Comparison of ENCODE assay signal across 11 cellular contexts in the genomic region with DNA sequence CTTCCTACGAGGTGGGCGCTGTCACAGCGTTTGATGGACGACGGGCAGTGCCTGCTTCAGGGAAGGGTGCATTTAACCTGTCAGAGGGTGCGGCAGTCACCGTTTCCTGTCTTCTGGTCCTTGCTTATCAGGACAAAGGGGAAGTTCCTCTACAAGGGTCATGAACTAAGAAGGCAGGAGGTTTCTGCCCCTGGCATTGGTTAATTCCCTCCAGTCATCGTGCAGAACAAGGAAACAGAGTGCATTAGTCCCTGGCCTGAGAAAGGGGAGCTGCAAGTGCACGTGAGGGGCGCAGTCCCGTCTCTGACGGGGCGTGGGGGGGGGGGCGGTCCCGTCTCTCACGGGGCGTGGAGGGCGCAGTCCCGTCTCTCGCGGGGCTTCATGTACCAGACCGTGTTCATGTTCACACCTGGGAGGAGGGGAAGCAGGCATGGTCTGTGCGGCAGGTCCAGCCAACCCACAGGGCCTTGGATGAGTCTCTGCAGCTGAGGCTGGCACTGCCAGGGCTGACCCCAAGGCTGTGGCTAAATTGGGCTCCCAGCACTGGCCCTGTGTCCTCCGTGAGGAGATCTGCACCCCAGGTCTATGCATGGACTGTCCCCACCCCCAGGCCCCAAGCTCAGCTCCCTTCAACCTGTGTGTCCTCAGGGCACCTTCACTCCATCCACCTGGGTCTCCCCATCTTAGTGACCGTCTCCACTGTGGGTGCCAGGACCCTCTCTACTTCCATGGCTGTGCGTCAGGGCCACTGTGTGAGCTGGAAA.
A peak's percentile ranks its signal among the peaks of the same experiment; 100 is the strongest.
DNase-seq lines count a peak whose midpoint lies in the region; TF ChIP-seq lines count a peak whose summit lies in the region.
"Had no signal": no experiment of that assay in that cellular context is flagged by ENCODE, and none has a peak within 500 bp of the region (broad histone marks: within the 10 kb centered on the region; RNA-seq: fewer than 3 reads in every experiment).

No MANE protein-coding gene starts in this region.

- no peaks in the 10 kb centered on the region for H3K36me3 Mint-ChIP-seq in activated CD4-positive, alpha-beta T cell treated with anti-CD3 and anti-CD28 coated beads, Interleukin-2, amount 10 ng/mL, durations not matched to agents 24 days and 14 days (ENCODE audit: low read depth)
- H3K36me3 Mint-ChIP-seq in brain = no peaks in the 10 kb centered on the region

- H3K27ac ChIP-seq in OCI-LY7 (ENCODE audit: low read depth, low read length, poor library complexity, severe bottlenecking) (no peak overlapping the region), spleen (peak overlapping the region; percentile 9 to 84 (median 73))
- H3K27ac ChIP-seq: A549, SJSA1, suprapubic skin had no signal

- H3K36me3 ChIP-seq in OCI-LY7 (ENCODE audit: insufficient read depth, low read length) (no peaks in the 10 kb centered on the region), spleen (peaks cover 0 to 6% (median 0%) of the 10 kb centered on the region in 6 donors)
- H3K36me3 ChIP-seq: SJSA1, suprapubic skin had no signal

- 31 to 61% (median 36%) methylated on average over 4 to 26 of the region's 26 CpGs for WGBS in spleen, 5 donors

- BruUV-seq in OCI-LY7 (replicated peaks; lab: Mats Ljungman, UMichigan) = no TSS peak

- no peak overlapping the region for H3K27ac Mint-ChIP-seq in activated CD4-positive, alpha-beta T cell treated with anti-CD3 and anti-CD28 coated beads, Interleukin-2, amount 10 ng/mL, durations not matched to agents 24 days and 14 days
- H3K27ac Mint-ChIP-seq in brain = peak overlapping the region in 3 of 5 experiments; percentile 36 to 91 (median 43)

- H3K9me2 ChIP-seq in OCI-LY7 (ENCODE audit: insufficient read depth, low read length) = no peaks in the 10 kb centered on the region

- H3K4me2 ChIP-seq in OCI-LY7 (ENCODE audit: low read length) = no peak overlapping the region
- H3K4me2 ChIP-seq: A549 had no signal

- no peak overlapping the region for H3K4me3 Mint-ChIP-seq in activated CD4-positive, alpha-beta T cell treated with anti-CD3 and anti-CD28 coated beads, Interleukin-2, amount 10 ng/mL, durations not matched to agents 24 days and 14 days
- no peak overlapping the region for H3K4me3 Mint-ChIP-seq in brain

- H3K9me3 Mint-ChIP-seq in activated CD4-positive, alpha-beta T cell treated with anti-CD3 and anti-CD28 coated beads, Interleukin-2, amount 10 ng/mL, durations not matched to agents 24 days and 14 days = no peaks in the 10 kb centered on the region
- H3K9me3 Mint-ChIP-seq in brain = no peaks in the 10 kb centered on the region

- H2AFZ ChIP-seq in OCI-LY7 (ENCODE audit: low read length) = no peak overlapping the region

- POLR2A ChIA-PET in OCI-LY7 (lab: Charles Lee) = no interaction called here

- TF ChIP-seq POLR2A in spleen (IDR thresholded peaks at IDR 0.05) = no peak

- H3K4me1 Mint-ChIP-seq in activated CD4-positive, alpha-beta T cell treated with anti-CD3 and anti-CD28 coated beads, Interleukin-2, amount 10 ng/mL, durations not matched to agents 24 days and 14 days = peaks cover 14% of the 10 kb centered on the region
- H3K4me1 Mint-ChIP-seq in brain = peaks cover 80% of the 10 kb centered on the region

- CTCF ChIA-PET in OCI-LY7 (lab: Charles Lee; ENCODE audit: unreplicated experiment) = interaction anchor here (0.6 kb wide), 1 partner anchor 9 kb away, joined by 13 read pairs; no protein-coding TSS in a partner anchor

- H4K20me1 ChIP-seq in OCI-LY7 (ENCODE audit: insufficient read depth, low read length) = no peaks in the 10 kb centered on the region

- intact Hi-C loops in activated CD4-positive, alpha-beta T cell treated with anti-CD3 and anti-CD28 coated beads, Interleukin-2, amount 10 ng/mL, durations not matched to agents 24 days and 14 days (cut with micrococcal nuclease) = no loop called here
- intact Hi-C loops in OCI-LY7 (cut with micrococcal nuclease; ENCODE audit: unreplicated experiment) = no loop called here
- intact Hi-C loops in spleen (cut with DNase I; ENCODE audit: low total_unique reads) = no loop called here

- H3K9me3 ChIP-seq in OCI-LY7 (ENCODE audit: low read length) (no peaks in the 10 kb centered on the region), spleen (no peaks in the 10 kb centered on the region)
- H3K9me3 ChIP-seq: A549, SJSA1, suprapubic skin had no signal

- H3K79me2 ChIP-seq in OCI-LY7 (ENCODE audit: insufficient read depth, low read depth, low read length) = no peaks in the 10 kb centered on the region

- H3K27me3 ChIP-seq in spleen (replicated peaks in 1 of 7) = no peaks in the 10 kb centered on the region
- H3K27me3 ChIP-seq: SJSA1 had no signal

- H3K4me3 ChIP-seq in OCI-LY7 (ENCODE audit: low read depth, low read length, poor library complexity, severe bottlenecking) = no peak overlapping the region
- peak overlapping the region in 3 of 8 donors; percentile 4 to 46 (median 10) for H3K4me3 ChIP-seq in spleen
- H3K4me3 ChIP-seq: A549, SJSA1, suprapubic skin had no signal

- DNase-seq in activated CD4-positive, alpha-beta T cell treated with anti-CD3 and anti-CD28 coated beads, Interleukin-2, amount 10 ng/mL, durations not matched to agents 24 days and 14 days = peak; percentile 73
- DNase-seq in activated CD4-positive, alpha-beta T cell treated with anti-CD3 and anti-CD28 coated beads for 48 hours = no peak
- DNase-seq in OCI-LY7 (ENCODE audit: low spot score) (peak; percentile 7), spleen (peak; percentile 91), NCI-H2227 treated with DMSO at 0.1 percent for 48 hours (lab: John Stamatoyannopoulos, UW) (no peak), AG08395 (ENCODE audit: low spot score) (no peak), H4 (ENCODE audit: low spot score) (no peak)

- H3K27me3 Mint-ChIP-seq in activated CD4-positive, alpha-beta T cell treated with anti-CD3 and anti-CD28 coated beads, Interleukin-2, amount 10 ng/mL, durations not matched to agents 24 days and 14 days = peaks cover 10% of the 10 kb centered on the region
- H3K27me3 Mint-ChIP-seq in brain = no peaks in the 10 kb centered on the region

- no peak for TF ChIP-seq CTCF in OCI-LY7 (conservative IDR thresholded peaks at IDR 0.05; ENCODE audit: low read length)
- TF ChIP-seq CTCF in brain (conservative IDR thresholded peaks at IDR 0.05) = no peak
- no peak for TF ChIP-seq CTCF in spleen (IDR thresholded peaks at IDR 0.05 in 8 of 11, conservative IDR thresholded peaks at IDR 0.05 in 3 of 11)

- H3K4me1 ChIP-seq in OCI-LY7 (ENCODE audit: insufficient read depth, low read length, poor library complexity, severe bottlenecking) = no peaks in the 10 kb centered on the region
- H3K4me1 ChIP-seq in spleen = peaks cover 13 to 75% (median 58%) of the 10 kb centered on the region in 6 donors
- H3K4me1 ChIP-seq: A549, SJSA1 had no signal

Comparison
In these comparisons a context has a peak if more than half of its experiments do, and no peak if none do; other contexts are left out.
1. DNase-seq: peak in activated CD4-positive, alpha-beta T cell treated with anti-CD3 and anti-CD28 coated beads, Interleukin-2, amount 10 ng/mL, durations not matched to agents 24 days and 14 days (single experiment), OCI-LY7 (single experiment) and spleen (single experiment); none in activated CD4-positive, alpha-beta T cell treated with anti-CD3 and anti-CD28 coated beads for 48 hours (single experiment), NCI-H2227 treated with DMSO at 0.1 percent for 48 hours (single experiment), AG08395 (single experiment) and H4 (single experiment).